1 cellular context compared by ENCODE assay signal in the genomic region with DNA sequence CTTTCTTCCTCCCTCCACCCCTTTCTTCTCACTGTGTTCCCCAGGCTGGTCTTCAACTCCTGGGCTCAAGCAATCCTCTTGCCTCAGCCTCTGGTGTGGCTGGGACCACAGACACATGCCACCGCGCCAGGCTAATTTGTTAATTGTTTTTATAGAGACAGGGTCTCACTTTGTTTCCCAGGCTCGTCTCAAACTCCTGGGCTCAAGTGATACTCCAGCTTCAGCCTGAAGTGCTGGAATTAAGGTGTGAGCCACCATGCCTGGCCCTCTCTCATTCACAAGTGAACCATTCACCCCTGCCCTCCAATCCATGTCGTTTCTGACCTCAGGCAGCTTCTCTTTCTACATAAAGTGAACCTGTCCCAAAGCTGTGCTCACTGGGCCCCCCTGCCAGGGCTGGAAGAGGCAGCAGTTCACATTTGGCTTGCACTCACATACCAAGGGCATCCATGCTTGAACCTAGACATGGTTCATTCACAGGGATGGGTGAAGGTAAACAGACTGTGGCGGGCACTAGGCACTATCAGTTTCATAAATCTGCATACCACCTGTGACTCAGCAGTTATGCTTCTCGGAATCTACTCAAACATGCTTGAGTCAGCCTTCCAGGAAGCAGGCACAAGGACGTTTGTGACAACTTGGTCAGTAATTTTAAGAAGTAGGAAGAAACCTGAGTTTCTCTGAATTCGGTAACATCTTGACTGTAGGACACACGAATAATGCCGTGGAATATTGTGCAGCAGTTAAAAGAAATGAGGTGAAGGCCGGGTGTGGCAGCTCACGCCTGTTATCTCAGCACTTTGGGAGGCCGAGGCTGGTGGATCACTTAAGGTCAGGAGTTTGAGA.
TF ChIP-seq lines count a peak whose summit lies in the region.

No MANE protein-coding gene starts in this region.

TF ChIP-seq in K562, 482 proteins besides CTCF, POLR2A, EP300 and RAD21 (continued from another document and continues in another):
- TF ChIP-seq, protein P1, sequence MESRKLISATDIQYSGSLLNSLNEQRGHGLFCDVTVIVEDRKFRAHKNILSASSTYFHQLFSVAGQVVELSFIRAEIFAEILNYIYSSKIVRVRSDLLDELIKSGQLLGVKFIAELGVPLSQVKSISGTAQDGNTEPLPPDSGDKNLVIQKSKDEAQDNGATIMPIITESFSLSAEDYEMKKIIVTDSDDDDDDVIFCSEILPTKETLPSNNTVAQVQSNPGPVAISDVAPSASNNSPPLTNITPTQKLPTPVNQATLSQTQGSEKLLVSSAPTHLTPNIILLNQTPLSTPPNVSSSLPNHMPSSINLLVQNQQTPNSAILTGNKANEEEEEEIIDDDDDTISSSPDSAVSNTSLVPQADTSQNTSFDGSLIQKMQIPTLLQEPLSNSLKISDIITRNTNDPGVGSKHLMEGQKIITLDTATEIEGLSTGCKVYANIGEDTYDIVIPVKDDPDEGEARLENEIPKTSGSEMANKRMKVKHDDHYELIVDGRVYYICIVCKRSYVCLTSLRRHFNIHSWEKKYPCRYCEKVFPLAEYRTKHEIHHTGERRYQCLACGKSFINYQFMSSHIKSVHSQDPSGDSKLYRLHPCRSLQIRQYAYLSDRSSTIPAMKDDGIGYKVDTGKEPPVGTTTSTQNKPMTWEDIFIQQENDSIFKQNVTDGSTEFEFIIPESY (CRISPR knock-in tag; IDR thresholded peaks at IDR 0.05): no peak
- TF ChIP-seq FIP1L1 (IDR thresholded peaks at IDR 0.05; ENCODE audit: low read depth, low read length, poor library complexity, severe bottlenecking) (no peak), ADNP (tag; IDR thresholded peaks at IDR 0.05) (0 out of 2 replicates have a peak, but pooled peaks have one; percentile 51), TCF3 (CRISPR knock-in tag; IDR thresholded peaks at IDR 0.05) (peak; percentile 56), ZNF212 (CRISPR knock-in tag; IDR thresholded peaks at IDR 0.05) (no peak), MCM3 (IDR thresholded peaks at IDR 0.05) (no peak), ZNF384 (IDR thresholded peaks at IDR 0.05; ENCODE audit: low read depth, low read length) (no peak), BRD4 (IDR thresholded peaks at IDR 0.05) (no peak; the same call in 1 of the 2 replicates), HMG20A (CRISPR knock-in tag; conservative IDR thresholded peaks at IDR 0.05) (no peak), FOXP1 (CRISPR knock-in tag; IDR thresholded peaks at IDR 0.05) (no peak), TRIM28 (IDR thresholded peaks at IDR 0.05) (no peak; the same call in 1 of the 2 replicates), RFX1 (IDR thresholded peaks at IDR 0.05) (no peak), CREBBP (IDR thresholded peaks at IDR 0.05; ENCODE audit: low read depth, low read length) (no peak), FOS (IDR thresholded peaks at IDR 0.05; ENCODE audit: extremely low read depth, insufficient read length) (peak; percentile 16), NFIC (IDR thresholded peaks at IDR 0.05) (peak; percentile 8; the same call in 1 of the 2 replicates), SRSF3 (IDR thresholded peaks at IDR 0.05; ENCODE audit: insufficient read depth, low read length) (no peak), ZNF24 (IDR thresholded peaks at IDR 0.05) (no peak), ZBTB8A (IDR thresholded peaks at IDR 0.05; ENCODE audit: partially characterized antibody) (no peak), PTTG1 (tag; IDR thresholded peaks at IDR 0.05; ENCODE audit: low read depth) (peak; percentile 82; the same call in 1 of the 2 replicates), ZNF436 (CRISPR knock-in tag; IDR thresholded peaks at IDR 0.05) (no peak), POLR2AphosphoS2 (IDR thresholded peaks at IDR 0.05; ENCODE audit: low read length) (no peak), ILF3 (IDR thresholded peaks at IDR 0.05; ENCODE audit: borderline replicate concordance) (no peak), ARID1B (IDR thresholded peaks at IDR 0.05) (peak; percentile 94), HMGN3 (IDR thresholded peaks at IDR 0.05; ENCODE audit: borderline replicate concordance, extremely low read depth, insufficient read length, low read depth, low read length) (no peak), ATF1 (CRISPR knock-in tag; IDR thresholded peaks at IDR 0.05) (no peak), ATF1 (tag; IDR thresholded peaks at IDR 0.05) (peak; percentile 74), STAT5B (CRISPR knock-in tag; IDR thresholded peaks at IDR 0.05) (no peak), PML (IDR thresholded peaks at IDR 0.05; ENCODE audit: low read length) (peak; percentile 27; the same call in 1 of the 2 replicates), ZNF12 (CRISPR knock-in tag; IDR thresholded peaks at IDR 0.05) (0 out of 2 replicates have a peak, but pooled peaks have one; percentile 46), RBM15 (IDR thresholded peaks at IDR 0.05; ENCODE audit: insufficient read depth, low read length) (no peak), MIER1 (IDR thresholded peaks at IDR 0.05; ENCODE audit: low read depth) (no peak), ZFX (CRISPR knock-in tag; IDR thresholded peaks at IDR 0.05) (peak; percentile 23; the same call in 1 of the 2 replicates)
- TF ChIP-seq, protein P2, sequence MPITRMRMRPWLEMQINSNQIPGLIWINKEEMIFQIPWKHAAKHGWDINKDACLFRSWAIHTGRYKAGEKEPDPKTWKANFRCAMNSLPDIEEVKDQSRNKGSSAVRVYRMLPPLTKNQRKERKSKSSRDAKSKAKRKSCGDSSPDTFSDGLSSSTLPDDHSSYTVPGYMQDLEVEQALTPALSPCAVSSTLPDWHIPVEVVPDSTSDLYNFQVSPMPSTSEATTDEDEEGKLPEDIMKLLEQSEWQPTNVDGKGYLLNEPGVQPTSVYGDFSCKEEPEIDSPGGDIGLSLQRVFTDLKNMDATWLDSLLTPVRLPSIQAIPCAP (CRISPR knock-in tag; IDR thresholded peaks at IDR 0.05; ENCODE audit: borderline replicate concordance): no peak
- TF ChIP-seq, protein P3, sequence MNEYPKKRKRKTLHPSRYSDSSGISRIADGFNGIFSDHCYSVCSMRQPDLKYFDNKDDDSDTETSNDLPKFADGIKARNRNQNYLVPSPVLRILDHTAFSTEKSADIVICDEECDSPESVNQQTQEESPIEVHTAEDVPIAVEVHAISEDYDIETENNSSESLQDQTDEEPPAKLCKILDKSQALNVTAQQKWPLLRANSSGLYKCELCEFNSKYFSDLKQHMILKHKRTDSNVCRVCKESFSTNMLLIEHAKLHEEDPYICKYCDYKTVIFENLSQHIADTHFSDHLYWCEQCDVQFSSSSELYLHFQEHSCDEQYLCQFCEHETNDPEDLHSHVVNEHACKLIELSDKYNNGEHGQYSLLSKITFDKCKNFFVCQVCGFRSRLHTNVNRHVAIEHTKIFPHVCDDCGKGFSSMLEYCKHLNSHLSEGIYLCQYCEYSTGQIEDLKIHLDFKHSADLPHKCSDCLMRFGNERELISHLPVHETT (CRISPR knock-in tag; conservative IDR thresholded peaks at IDR 0.05 in 1 of 2, IDR thresholded peaks at IDR 0.05 in 1 of 2): peak in 1 of 2 experiments; percentile 93; a peak in 2 of 4 replicates
- TF ChIP-seq, protein P4, sequence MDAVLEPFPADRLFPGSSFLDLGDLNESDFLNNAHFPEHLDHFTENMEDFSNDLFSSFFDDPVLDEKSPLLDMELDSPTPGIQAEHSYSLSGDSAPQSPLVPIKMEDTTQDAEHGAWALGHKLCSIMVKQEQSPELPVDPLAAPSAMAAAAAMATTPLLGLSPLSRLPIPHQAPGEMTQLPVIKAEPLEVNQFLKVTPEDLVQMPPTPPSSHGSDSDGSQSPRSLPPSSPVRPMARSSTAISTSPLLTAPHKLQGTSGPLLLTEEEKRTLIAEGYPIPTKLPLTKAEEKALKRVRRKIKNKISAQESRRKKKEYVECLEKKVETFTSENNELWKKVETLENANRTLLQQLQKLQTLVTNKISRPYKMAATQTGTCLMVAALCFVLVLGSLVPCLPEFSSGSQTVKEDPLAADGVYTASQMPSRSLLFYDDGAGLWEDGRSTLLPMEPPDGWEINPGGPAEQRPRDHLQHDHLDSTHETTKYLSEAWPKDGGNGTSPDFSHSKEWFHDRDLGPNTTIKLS (IDR thresholded peaks at IDR 0.05; ENCODE audit: borderline replicate concordance, low read depth): peak; percentile 27; the same call in 1 of the 2 replicates
- TF ChIP-seq, protein P5, sequence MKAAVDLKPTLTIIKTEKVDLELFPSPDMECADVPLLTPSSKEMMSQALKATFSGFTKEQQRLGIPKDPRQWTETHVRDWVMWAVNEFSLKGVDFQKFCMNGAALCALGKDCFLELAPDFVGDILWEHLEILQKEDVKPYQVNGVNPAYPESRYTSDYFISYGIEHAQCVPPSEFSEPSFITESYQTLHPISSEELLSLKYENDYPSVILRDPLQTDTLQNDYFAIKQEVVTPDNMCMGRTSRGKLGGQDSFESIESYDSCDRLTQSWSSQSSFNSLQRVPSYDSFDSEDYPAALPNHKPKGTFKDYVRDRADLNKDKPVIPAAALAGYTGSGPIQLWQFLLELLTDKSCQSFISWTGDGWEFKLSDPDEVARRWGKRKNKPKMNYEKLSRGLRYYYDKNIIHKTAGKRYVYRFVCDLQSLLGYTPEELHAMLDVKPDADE (conservative IDR thresholded peaks at IDR 0.05; ENCODE audit: control insufficient read depth, low read depth, low read length): no peak
- TF ChIP-seq, protein P6, sequence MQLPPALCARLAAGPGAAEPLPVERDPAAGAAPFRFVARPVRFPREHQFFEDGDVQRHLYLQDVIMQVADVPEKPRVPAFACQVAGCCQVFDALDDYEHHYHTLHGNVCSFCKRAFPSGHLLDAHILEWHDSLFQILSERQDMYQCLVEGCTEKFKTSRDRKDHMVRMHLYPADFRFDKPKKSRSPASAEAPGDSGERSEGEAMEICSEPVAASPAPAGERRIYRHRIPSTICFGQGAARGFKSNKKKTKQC (CRISPR knock-in tag; IDR thresholded peaks at IDR 0.05): no peak
- TF ChIP-seq, protein P7, sequence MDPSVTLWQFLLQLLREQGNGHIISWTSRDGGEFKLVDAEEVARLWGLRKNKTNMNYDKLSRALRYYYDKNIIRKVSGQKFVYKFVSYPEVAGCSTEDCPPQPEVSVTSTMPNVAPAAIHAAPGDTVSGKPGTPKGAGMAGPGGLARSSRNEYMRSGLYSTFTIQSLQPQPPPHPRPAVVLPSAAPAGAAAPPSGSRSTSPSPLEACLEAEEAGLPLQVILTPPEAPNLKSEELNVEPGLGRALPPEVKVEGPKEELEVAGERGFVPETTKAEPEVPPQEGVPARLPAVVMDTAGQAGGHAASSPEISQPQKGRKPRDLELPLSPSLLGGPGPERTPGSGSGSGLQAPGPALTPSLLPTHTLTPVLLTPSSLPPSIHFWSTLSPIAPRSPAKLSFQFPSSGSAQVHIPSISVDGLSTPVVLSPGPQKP (CRISPR knock-in tag; IDR thresholded peaks at IDR 0.05): no peak
- TF ChIP-seq, protein P8, sequence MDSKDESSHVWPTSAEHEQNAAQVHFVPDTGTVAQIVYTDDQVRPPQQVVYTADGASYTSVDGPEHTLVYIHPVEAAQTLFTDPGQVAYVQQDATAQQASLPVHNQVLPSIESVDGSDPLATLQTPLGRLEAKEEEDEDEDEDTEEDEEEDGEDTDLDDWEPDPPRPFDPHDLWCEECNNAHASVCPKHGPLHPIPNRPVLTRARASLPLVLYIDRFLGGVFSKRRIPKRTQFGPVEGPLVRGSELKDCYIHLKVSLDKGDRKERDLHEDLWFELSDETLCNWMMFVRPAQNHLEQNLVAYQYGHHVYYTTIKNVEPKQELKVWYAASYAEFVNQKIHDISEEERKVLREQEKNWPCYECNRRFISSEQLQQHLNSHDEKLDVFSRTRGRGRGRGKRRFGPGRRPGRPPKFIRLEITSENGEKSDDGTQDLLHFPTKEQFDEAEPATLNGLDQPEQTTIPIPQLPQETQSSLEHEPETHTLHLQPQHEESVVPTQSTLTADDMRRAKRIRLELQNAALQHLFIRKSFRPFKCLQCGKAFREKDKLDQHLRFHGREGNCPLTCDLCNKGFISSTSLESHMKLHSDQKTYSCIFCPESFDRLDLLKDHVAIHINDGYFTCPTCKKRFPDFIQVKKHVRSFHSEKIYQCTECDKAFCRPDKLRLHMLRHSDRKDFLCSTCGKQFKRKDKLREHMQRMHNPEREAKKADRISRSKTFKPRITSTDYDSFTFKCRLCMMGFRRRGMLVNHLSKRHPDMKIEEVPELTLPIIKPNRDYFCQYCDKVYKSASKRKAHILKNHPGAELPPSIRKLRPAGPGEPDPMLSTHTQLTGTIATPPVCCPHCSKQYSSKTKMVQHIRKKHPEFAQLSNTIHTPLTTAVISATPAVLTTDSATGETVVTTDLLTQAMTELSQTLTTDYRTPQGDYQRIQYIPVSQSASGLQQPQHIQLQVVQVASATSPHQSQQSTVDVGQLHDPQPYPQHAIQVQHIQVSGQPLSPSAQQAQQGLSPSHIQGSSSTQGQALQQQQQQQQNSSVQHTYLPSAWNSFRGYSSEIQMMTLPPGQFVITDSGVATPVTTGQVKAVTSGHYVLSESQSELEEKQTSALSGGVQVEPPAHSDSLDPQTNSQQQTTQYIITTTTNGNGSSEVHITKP (IDR thresholded peaks at IDR 0.05; ENCODE audit: partially characterized antibody): no peak
- TF ChIP-seq, protein P9, sequence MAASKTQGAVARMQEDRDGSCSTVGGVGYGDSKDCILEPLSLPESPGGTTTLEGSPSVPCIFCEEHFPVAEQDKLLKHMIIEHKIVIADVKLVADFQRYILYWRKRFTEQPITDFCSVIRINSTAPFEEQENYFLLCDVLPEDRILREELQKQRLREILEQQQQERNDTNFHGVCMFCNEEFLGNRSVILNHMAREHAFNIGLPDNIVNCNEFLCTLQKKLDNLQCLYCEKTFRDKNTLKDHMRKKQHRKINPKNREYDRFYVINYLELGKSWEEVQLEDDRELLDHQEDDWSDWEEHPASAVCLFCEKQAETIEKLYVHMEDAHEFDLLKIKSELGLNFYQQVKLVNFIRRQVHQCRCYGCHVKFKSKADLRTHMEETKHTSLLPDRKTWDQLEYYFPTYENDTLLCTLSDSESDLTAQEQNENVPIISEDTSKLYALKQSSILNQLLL (CRISPR knock-in tag; IDR thresholded peaks at IDR 0.05; ENCODE audit: borderline replicate concordance): no peak
- TF ChIP-seq, protein P10, sequence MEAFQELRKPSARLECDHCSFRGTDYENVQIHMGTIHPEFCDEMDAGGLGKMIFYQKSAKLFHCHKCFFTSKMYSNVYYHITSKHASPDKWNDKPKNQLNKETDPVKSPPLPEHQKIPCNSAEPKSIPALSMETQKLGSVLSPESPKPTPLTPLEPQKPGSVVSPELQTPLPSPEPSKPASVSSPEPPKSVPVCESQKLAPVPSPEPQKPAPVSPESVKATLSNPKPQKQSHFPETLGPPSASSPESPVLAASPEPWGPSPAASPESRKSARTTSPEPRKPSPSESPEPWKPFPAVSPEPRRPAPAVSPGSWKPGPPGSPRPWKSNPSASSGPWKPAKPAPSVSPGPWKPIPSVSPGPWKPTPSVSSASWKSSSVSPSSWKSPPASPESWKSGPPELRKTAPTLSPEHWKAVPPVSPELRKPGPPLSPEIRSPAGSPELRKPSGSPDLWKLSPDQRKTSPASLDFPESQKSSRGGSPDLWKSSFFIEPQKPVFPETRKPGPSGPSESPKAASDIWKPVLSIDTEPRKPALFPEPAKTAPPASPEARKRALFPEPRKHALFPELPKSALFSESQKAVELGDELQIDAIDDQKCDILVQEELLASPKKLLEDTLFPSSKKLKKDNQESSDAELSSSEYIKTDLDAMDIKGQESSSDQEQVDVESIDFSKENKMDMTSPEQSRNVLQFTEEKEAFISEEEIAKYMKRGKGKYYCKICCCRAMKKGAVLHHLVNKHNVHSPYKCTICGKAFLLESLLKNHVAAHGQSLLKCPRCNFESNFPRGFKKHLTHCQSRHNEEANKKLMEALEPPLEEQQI (IDR thresholded peaks at IDR 0.05): no peak
- TF ChIP-seq, protein P11, sequence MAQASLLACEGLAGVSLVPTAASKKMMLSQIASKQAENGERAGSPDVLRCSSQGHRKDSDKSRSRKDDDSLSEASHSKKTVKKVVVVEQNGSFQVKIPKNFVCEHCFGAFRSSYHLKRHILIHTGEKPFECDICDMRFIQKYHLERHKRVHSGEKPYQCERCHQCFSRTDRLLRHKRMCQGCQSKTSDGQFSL (CRISPR knock-in tag; IDR thresholded peaks at IDR 0.05): no peak
- TF ChIP-seq, protein P11 (tag; IDR thresholded peaks at IDR 0.05): peak in 1 of 2 experiments; percentile 59; a peak in 2 of 4 replicates
